Comparison of ENCODE assay signal across 21 cellular contexts in the genomic region with DNA sequence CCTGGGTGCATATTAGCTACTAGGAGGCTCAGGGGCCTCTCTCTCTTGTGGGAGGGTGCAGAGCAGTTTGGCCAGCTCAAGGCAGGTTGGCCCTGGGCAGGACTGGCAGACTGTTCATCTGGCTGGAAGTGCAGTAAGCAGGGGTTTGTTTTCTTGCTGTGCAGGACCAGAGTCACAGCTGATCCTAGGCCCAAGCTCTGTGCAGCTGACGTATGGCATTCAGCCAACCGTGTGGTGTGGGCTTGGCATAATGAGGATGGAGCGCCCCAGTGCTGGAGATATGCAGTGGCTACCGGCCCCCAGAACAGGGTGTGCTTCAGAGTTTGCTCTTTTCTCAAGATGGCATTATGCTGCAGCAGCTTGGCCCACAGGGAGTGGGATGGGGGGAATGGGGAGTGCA.
"Had no signal": no experiment of that assay in that cellular context is flagged by ENCODE, and none has a peak within 500 bp of the region (broad histone marks: within the 10 kb centered on the region; RNA-seq: fewer than 3 reads in every experiment).

No MANE protein-coding gene starts in this region.

- H3K27ac Mint-ChIP-seq: activated CD8-positive, alpha-beta T cell treated with anti-CD3 and anti-CD28 coated beads for 36 hours; activated naive CD8-positive, alpha-beta T cell; dendritic cell treated with granulocyte-macrophage colony-stimulating factor and Interleukin-4, amounts not matched to agents 40 ng/mL and 50 ng/mL, for 4 days; effector memory CD8-positive, alpha-beta T cell; naive B cell; progenitor cell of endocrine pancreas had no signal

- DNase-seq: activated CD4-positive, alpha-beta T cell treated with anti-CD3 and anti-CD28 coated beads for 4 hours; activated CD8-positive, alpha-beta T cell treated with anti-CD3 and anti-CD28 coated beads for 36 hours; activated gamma-delta T cell; activated T-cell treated with anti-CD3 and anti-CD28 coated beads, Interleukin-2, amount 50 U/mL, for 48 hours; amniotic stem cell; brain microvascular endothelial cell; cerebellar nuclear complex; effector memory CD8-positive, alpha-beta T cell; gastrocnemius medialis; left colon; lower lobe of right lung; naive B cell; small intestine; stimulated activated CD4-positive, alpha-beta T cell treated with anti-CD3 and anti-CD28 coated beads, Interleukin-4, amount 100 ng/mL, for 24 hours; stimulated activated naive CD4-positive, alpha-beta T cell; T-helper 2 cell; trophoblast cell had no signal

- ATAC-seq: activated CD8-positive, alpha-beta T cell treated with anti-CD3 and anti-CD28 coated beads for 36 hours; effector memory CD8-positive, alpha-beta T cell; gastrocnemius medialis; left colon; lower lobe of right lung; right cardiac atrium had no signal
